ENCODE assay signal across 1 cellular context in genomic region chr12:43805857-43806736, GRCh38.
A peak's percentile ranks its signal among the peaks of the same experiment; 100 is the strongest.
TF ChIP-seq lines count a peak whose summit lies in the region.

Gene TWF1, minus strand, starts transcription at chr12:43806317. Its CDS starts 72 bp downstream, at chr12:43806245.

TF ChIP-seq in K562, 482 proteins besides CTCF, POLR2A, EP300 and RAD21 (continued from another document and continues in another):
- TF ChIP-seq RAD51 (IDR thresholded peaks at IDR 0.05; ENCODE audit: borderline replicate concordance, low read depth): no peak
- no peak for TF ChIP-seq CBX5 (IDR thresholded peaks at IDR 0.05; ENCODE audit: borderline replicate concordance, low read depth)
- peak; percentile 92 for TF ChIP-seq SPI1 (IDR thresholded peaks at IDR 0.05; ENCODE audit: borderline replicate concordance, low read depth, low read length)
- no peak for TF ChIP-seq CBFA2T3 (IDR thresholded peaks at IDR 0.05)
- no peak for TF ChIP-seq RERE (CRISPR knock-in tag; IDR thresholded peaks at IDR 0.05; ENCODE audit: borderline replicate concordance)
- TF ChIP-seq MYNN (IDR thresholded peaks at IDR 0.05): no peak
- no peak for TF ChIP-seq MYNN (CRISPR knock-in tag; IDR thresholded peaks at IDR 0.05)
- no peak for TF ChIP-seq PATZ1 (CRISPR knock-in tag; IDR thresholded peaks at IDR 0.05; ENCODE audit: borderline replicate concordance)
- no peak for TF ChIP-seq ZFP1 (CRISPR knock-in tag; IDR thresholded peaks at IDR 0.05)
- no peak for TF ChIP-seq ZHX1 (conservative IDR thresholded peaks at IDR 0.05; ENCODE audit: low read length)
- TF ChIP-seq, protein P1, sequence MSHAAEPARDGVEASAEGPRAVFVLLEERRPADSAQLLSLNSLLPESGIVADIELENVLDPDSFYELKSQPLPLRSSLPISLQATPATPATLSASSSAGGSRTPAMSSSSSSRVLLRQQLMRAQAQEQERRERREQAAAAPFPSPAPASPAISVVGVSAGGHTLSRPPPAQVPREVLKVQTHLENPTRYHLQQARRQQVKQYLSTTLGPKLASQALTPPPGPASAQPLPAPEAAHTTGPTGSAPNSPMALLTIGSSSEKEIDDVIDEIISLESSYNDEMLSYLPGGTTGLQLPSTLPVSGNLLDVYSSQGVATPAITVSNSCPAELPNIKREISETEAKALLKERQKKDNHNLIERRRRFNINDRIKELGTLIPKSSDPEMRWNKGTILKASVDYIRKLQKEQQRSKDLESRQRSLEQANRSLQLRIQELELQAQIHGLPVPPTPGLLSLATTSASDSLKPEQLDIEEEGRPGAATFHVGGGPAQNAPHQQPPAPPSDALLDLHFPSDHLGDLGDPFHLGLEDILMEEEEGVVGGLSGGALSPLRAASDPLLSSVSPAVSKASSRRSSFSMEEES (CRISPR knock-in tag; IDR thresholded peaks at IDR 0.05): no peak
- TF ChIP-seq ZNF644 (tag; IDR thresholded peaks at IDR 0.05; ENCODE audit: low read depth): no peak
- TF ChIP-seq RBM17 (IDR thresholded peaks at IDR 0.05; ENCODE audit: borderline replicate concordance, low read depth, low read length): no peak
- TF ChIP-seq ZNF766 (CRISPR knock-in tag; conservative IDR thresholded peaks at IDR 0.05): peak; percentile 49; the same call in 1 of the 2 replicates
- TF ChIP-seq DNMT1 (IDR thresholded peaks at IDR 0.05): no peak
- TF ChIP-seq, protein P2, sequence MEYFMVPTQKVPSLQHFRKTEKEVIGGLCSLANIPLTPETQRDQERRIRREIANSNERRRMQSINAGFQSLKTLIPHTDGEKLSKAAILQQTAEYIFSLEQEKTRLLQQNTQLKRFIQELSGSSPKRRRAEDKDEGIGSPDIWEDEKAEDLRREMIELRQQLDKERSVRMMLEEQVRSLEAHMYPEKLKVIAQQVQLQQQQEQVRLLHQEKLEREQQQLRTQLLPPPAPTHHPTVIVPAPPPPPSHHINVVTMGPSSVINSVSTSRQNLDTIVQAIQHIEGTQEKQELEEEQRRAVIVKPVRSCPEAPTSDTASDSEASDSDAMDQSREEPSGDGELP (CRISPR knock-in tag; IDR thresholded peaks at IDR 0.05; ENCODE audit: borderline replicate concordance): peak; percentile 23; the same call in 1 of the 2 replicates
- 0 out of 2 replicates have a peak, but pooled peaks have one; percentile 40 for TF ChIP-seq BRD4 (IDR thresholded peaks at IDR 0.05)
- no peak for TF ChIP-seq ARID1B (IDR thresholded peaks at IDR 0.05)
- TF ChIP-seq MCM3 (IDR thresholded peaks at IDR 0.05): no peak
- peak; percentile 72 for TF ChIP-seq NFRKB (IDR thresholded peaks at IDR 0.05; ENCODE audit: low read depth)
- peak; percentile 22; the same call in 1 of the 2 replicates for TF ChIP-seq TRIM28 (IDR thresholded peaks at IDR 0.05)
- TF ChIP-seq ZNF551 (CRISPR knock-in tag; IDR thresholded peaks at IDR 0.05): no peak
- no peak for TF ChIP-seq IRF2 (CRISPR knock-in tag; IDR thresholded peaks at IDR 0.05)
- no peak for TF ChIP-seq PHB (CRISPR knock-in tag; IDR thresholded peaks at IDR 0.05)
- TF ChIP-seq PRPF4 (IDR thresholded peaks at IDR 0.05; ENCODE audit: insufficient read depth, low read depth, low read length, poor library complexity, severe bottlenecking): no peak
- TF ChIP-seq, protein P3, sequence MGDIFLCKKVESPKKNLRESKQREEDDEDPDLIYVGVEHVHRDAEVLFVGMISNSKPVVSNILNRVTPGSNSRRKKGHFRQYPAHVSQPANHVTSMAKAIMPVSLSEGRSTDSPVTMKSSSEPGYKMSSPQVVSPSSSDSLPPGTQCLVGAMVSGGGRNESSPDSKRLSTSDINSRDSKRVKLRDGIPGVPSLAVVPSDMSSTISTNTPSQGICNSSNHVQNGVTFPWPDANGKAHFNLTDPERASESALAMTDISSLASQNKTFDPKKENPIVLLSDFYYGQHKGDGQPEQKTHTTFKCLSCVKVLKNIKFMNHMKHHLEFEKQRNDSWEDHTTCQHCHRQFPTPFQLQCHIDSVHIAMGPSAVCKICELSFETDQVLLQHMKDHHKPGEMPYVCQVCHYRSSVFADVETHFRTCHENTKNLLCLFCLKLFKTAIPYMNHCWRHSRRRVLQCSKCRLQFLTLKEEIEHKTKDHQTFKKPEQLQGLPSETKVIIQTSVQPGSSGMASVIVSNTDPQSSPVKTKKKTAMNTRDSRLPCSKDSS (IDR thresholded peaks at IDR 0.05; ENCODE audit: low read depth, partially characterized antibody): no peak
- TF ChIP-seq TAF15 (IDR thresholded peaks at IDR 0.05; ENCODE audit: low read depth, low read length): no peak
- peak; percentile 66 to 80; a peak in 3 of 4 replicates for TF ChIP-seq NONO (IDR thresholded peaks at IDR 0.05; ENCODE audit: low read depth in 2 of 2, low read length in 1 of 2)
- no peak for TF ChIP-seq RCOR1 (IDR thresholded peaks at IDR 0.05; ENCODE audit: borderline replicate concordance in 1 of 2, low read depth in 2 of 2, low read length in 2 of 2)
- no peak for TF ChIP-seq ZNF668 (CRISPR knock-in tag; IDR thresholded peaks at IDR 0.05)
- TF ChIP-seq BDP1 (IDR thresholded peaks at IDR 0.05; ENCODE audit: insufficient read depth, insufficient read length): no peak
- TF ChIP-seq MTA1 (IDR thresholded peaks at IDR 0.05; ENCODE audit: borderline replicate concordance): peak; percentile 84
- TF ChIP-seq IFI16 (CRISPR knock-in tag; IDR thresholded peaks at IDR 0.05): no peak
- no peak for TF ChIP-seq ERF (CRISPR knock-in tag; IDR thresholded peaks at IDR 0.05)
- TF ChIP-seq ZNF24 (IDR thresholded peaks at IDR 0.05): 0 out of 2 replicates have a peak, but pooled peaks have one; percentile 13
- TF ChIP-seq ZFX (CRISPR knock-in tag; IDR thresholded peaks at IDR 0.05): peak; percentile 95
- TF ChIP-seq CREM (IDR thresholded peaks at IDR 0.05; ENCODE audit: low read depth): peak; percentile 97
- TF ChIP-seq GTF3C2 (IDR thresholded peaks at IDR 0.05; ENCODE audit: borderline replicate concordance, extremely low read depth, insufficient read length): no peak
- peak; percentile 94 for TF ChIP-seq ELF1 (tag; IDR thresholded peaks at IDR 0.05)
- TF ChIP-seq NCOA6 (IDR thresholded peaks at IDR 0.05): no peak
- 0 out of 2 replicates have a peak, but pooled peaks have one; percentile 14 for TF ChIP-seq ZNF12 (CRISPR knock-in tag; IDR thresholded peaks at IDR 0.05)
- peak; percentile 75 for TF ChIP-seq HCFC1 (IDR thresholded peaks at IDR 0.05; ENCODE audit: low read depth, low read length)
- TF ChIP-seq TOE1 (IDR thresholded peaks at IDR 0.05; ENCODE audit: borderline replicate concordance): peak; percentile 35; the same call in 1 of the 2 replicates
- no peak for TF ChIP-seq TOE1 (CRISPR knock-in tag; IDR thresholded peaks at IDR 0.05; ENCODE audit: borderline replicate concordance, low read depth)
- TF ChIP-seq ZNF444 (CRISPR knock-in tag; IDR thresholded peaks at IDR 0.05): no peak
